ENCODE assay signal across 20 cellular contexts in genomic region chr17:74262601-74263000, GRCh38. TPM values are rescaled to one million over a fixed set of nuclear protein-coding genes. Genes with fewer than 3 reads are reported as not detected.
DNase-seq lines count a peak whose midpoint lies in the region; ATAC-seq and TF ChIP-seq lines count a peak whose summit lies in the region.
"Had no signal": no experiment of that assay in that cellular context is flagged by ENCODE, and none has a peak within 500 bp of the region (broad histone marks: within the 10 kb centered on the region; RNA-seq: fewer than 3 reads in every experiment).

No MANE protein-coding gene starts in this region.

- H3K79me2 ChIP-seq in osteoblast (ENCODE audit: insufficient read depth, low read length) = no peaks in the 10 kb centered on the region

- H3K4me1 ChIP-seq in endodermal cell (ENCODE audit: control insufficient read depth, insufficient read depth, low read length) (peaks cover 13% of the 10 kb centered on the region), osteoblast (ENCODE audit: insufficient read depth, low read length) (no peaks in the 10 kb centered on the region), adrenal gland (replicated peaks in 1 of 2) (no peaks in the 10 kb centered on the region)
- H3K4me1 ChIP-seq: A549 had no signal

- H3K9ac ChIP-seq in endodermal cell (ENCODE audit: extremely low read depth, low read length, poor library complexity, severe bottlenecking) = no peak overlapping the region
- H3K9ac ChIP-seq: GM23248 had no signal

- TF ChIP-seq CTCF in endodermal cell (conservative IDR thresholded peaks at IDR 0.05) = no peak
- no peak for TF ChIP-seq CTCF in osteoblast (IDR thresholded peaks at IDR 0.05; ENCODE audit: extremely low read depth, low read depth, low read length)
- no peak for TF ChIP-seq CTCF in adrenal gland (IDR thresholded peaks at IDR 0.05)

- H2AFZ ChIP-seq in osteoblast (ENCODE audit: low read length) = no peak overlapping the region
- H2AFZ ChIP-seq: GM23248 had no signal

- no peak overlapping the region for H3K27ac ChIP-seq in endodermal cell (ENCODE audit: low read depth, low read length)
- no peak overlapping the region for H3K27ac ChIP-seq in osteoblast (ENCODE audit: low read depth, low read length)
- no peak overlapping the region for H3K27ac ChIP-seq in adrenal gland
- H3K27ac ChIP-seq: 22Rv1, A549, C4-2B, GM23248 had no signal

- intact Hi-C loops in adrenal gland (cut with DNase I) = no loop called here

- no peaks in the 10 kb centered on the region for H3K36me3 ChIP-seq in endodermal cell (ENCODE audit: control insufficient read depth, insufficient read depth, low read length)
- H3K36me3 ChIP-seq in osteoblast (ENCODE audit: insufficient read depth, low read length) = no peaks in the 10 kb centered on the region
- no peaks in the 10 kb centered on the region for H3K36me3 ChIP-seq in adrenal gland (replicated peaks in 1 of 2)

- no peak for TF ChIP-seq POLR2A in adrenal gland (IDR thresholded peaks at IDR 0.05)

- H3K27ac Mint-ChIP-seq in endodermal cell = no peak overlapping the region
- H3K27ac Mint-ChIP-seq: CD8-positive, alpha-beta T cell had no signal

- peaks cover 5% of the 10 kb centered on the region for H3K27me3 Mint-ChIP-seq in endodermal cell (ENCODE audit: insufficient read depth)

- H3K4me1 Mint-ChIP-seq in endodermal cell = peaks cover 18% of the 10 kb centered on the region

- H3K4me2 ChIP-seq in osteoblast (ENCODE audit: insufficient read depth, low read length) = no peak overlapping the region
- H3K4me2 ChIP-seq: A549 had no signal

- H3K4me3 ChIP-seq in endodermal cell (ENCODE audit: low read length) = no peak overlapping the region
- H3K4me3 ChIP-seq in osteoblast (ENCODE audit: insufficient read depth, low read length) = no peak overlapping the region
- no peak overlapping the region for H3K4me3 ChIP-seq in adrenal gland
- H3K4me3 ChIP-seq: A549, GM23248 had no signal

- no peaks in the 10 kb centered on the region for H3K27me3 ChIP-seq in endodermal cell (ENCODE audit: control insufficient read depth, insufficient read depth, low read length, poor library complexity, severe bottlenecking)
- H3K27me3 ChIP-seq in osteoblast (ENCODE audit: insufficient read depth, low read length) = no peaks in the 10 kb centered on the region
- H3K27me3 ChIP-seq in adrenal gland = no peaks in the 10 kb centered on the region

- DNase-seq in NCI-H82 (lab: John Stamatoyannopoulos, UW) (peak; percentile 39), NCI-H82 treated with DMSO at 0.1 percent for 48 hours (lab: John Stamatoyannopoulos, UW; ENCODE audit: unreplicated experiment) (no peak), endodermal cell (peak; percentile 57), osteoblast (ENCODE audit: insufficient read length, low spot score, missing footprints) (peak; percentile 48), adrenal gland (no peak), T-helper 9 cell (no peak)
- DNase-seq: AML-193; Calu3; CD8-positive, alpha-beta T cell; DMS79 treated with DMSO at 0.1 percent for 48 hours; GF-D8; GM23248; HCEC 1CT had no signal

- H3K9me3 ChIP-seq in endodermal cell (ENCODE audit: control insufficient read depth, low read length) (no peaks in the 10 kb centered on the region), osteoblast (ENCODE audit: low read depth, low read length) (no peaks in the 10 kb centered on the region), adrenal gland (replicated peaks in 1 of 3) (no peaks in the 10 kb centered on the region)
- H3K9me3 ChIP-seq: A549 had no signal

- peaks cover 5% of the 10 kb centered on the region for H3K9me3 Mint-ChIP-seq in endodermal cell
- H3K9me3 Mint-ChIP-seq: CD8-positive, alpha-beta T cell had no signal

- no peaks in the 10 kb centered on the region for H3K36me3 Mint-ChIP-seq in endodermal cell (ENCODE audit: low read depth)
- H3K36me3 Mint-ChIP-seq: CD8-positive, alpha-beta T cell had no signal

- no peak overlapping the region for H3K4me3 Mint-ChIP-seq in endodermal cell
- H3K4me3 Mint-ChIP-seq: CD8-positive, alpha-beta T cell had no signal

- 89 to 100% methylated on average over 2 to 7 of the region's 7 CpGs for WGBS in endodermal cell (ENCODE audit: insufficient coverage in 1 of 2, insufficient read length in 1 of 2), 2 experiments
- 88 to 92% (median 91%) methylated on average over 3 to 7 of the region's 7 CpGs for WGBS in adrenal gland, 4 donors

- no peaks in the 10 kb centered on the region for H4K20me1 ChIP-seq in osteoblast (ENCODE audit: insufficient read depth, low read length)

- ATAC-seq in GM21367 (IDR thresholded peaks at IDR 0.05; ENCODE audit: unreplicated experiment) (no peak), GM19455 (IDR thresholded peaks at IDR 0.05; ENCODE audit: unreplicated experiment) (no peak)
- ATAC-seq: A549; CD8-positive, alpha-beta T cell had no signal

RNA-seq across cellular contexts. Expression of gene DNAI2, which starts 11.4 kb away (rescaled TPM):
- total RNA-seq in endodermal cell (not detected), osteoblast (not detected in 2 replicates), adrenal gland (under 1 TPM in 1 of 8 donors, not detected in 7; 0.14 TPM)
- 0.89 TPM for polyA plus RNA-seq in endodermal cell (2013, experiment 1 of 2)
- polyA plus RNA-seq in endodermal cell (2013, experiment 2 of 2) = 0.50 TPM
- polyA plus RNA-seq in adrenal gland = under 1 TPM in 1 of 3 donors, not detected in 2; 0.26 TPM
- total RNA-seq: Calu3, GM23248, HT-29 had no signal
- polyA plus RNA-seq: A549, BJ, GM23248 had no signal

RNA-seq across cellular contexts. Expression of gene TTYH2, which starts 49.2 kb away (rescaled TPM):
- 1 to 10 TPM; 1.2 to 1.6 TPM for total RNA-seq in endodermal cell
- polyA plus RNA-seq in endodermal cell (2013, experiment 1 of 2) = 20.3 TPM
- 18.3 TPM for polyA plus RNA-seq in endodermal cell (2013, experiment 2 of 2)
- 1.2 and 1.4 TPM in 2 replicates for total RNA-seq in osteoblast
- 10 to 100 TPM in 4 of 8 donors, 1 to 10 TPM in 4; 4.3 to 24.0 (median 9.9) TPM for total RNA-seq in adrenal gland
- 10 to 100 TPM in 1 of 3 donors, 1 to 10 TPM in 2; 2.9 to 40.5 (median 5.6) TPM for polyA plus RNA-seq in adrenal gland
- total RNA-seq: GM23248 had no signal

RNA-seq across cellular contexts. Expression of gene RPL38, which starts 59.1 kb away (rescaled TPM):
- 1,000 to 10,000 TPM; 1,155 to 1,199 TPM for total RNA-seq in endodermal cell
- 1,898 TPM for polyA plus RNA-seq in endodermal cell (2013, experiment 1 of 2)
- 1,809 TPM for polyA plus RNA-seq in endodermal cell (2013, experiment 2 of 2)
- 470 and 728 TPM in 2 replicates for total RNA-seq in osteoblast
- 100 to 1,000 TPM; 136 to 899 (median 690) TPM for total RNA-seq in adrenal gland
- polyA plus RNA-seq in adrenal gland = 1,000 to 10,000 TPM in 2 of 3 donors, 100 to 1,000 TPM in 1; 998 to 1,921 (median 1,717) TPM

Comparison
In these comparisons a context has a peak if more than half of its experiments do, and no peak if none do; other contexts are left out.
1. DNase-seq: peak in NCI-H82 (single experiment), endodermal cell (single experiment) and osteoblast (single experiment); none in NCI-H82 treated with DMSO at 0.1 percent for 48 hours (single experiment), adrenal gland (0 of 7) and T-helper 9 cell (single experiment).